12 cellular contexts compared by ENCODE assay signal in genomic region chr2:113966832-113967231, GRCh38.
A peak's percentile ranks its signal among the peaks of the same experiment; 100 is the strongest.
DNase-seq lines count a peak whose midpoint lies in the region; ATAC-seq and TF ChIP-seq lines count a peak whose summit lies in the region.
"Had no signal": no experiment of that assay in that cellular context is flagged by ENCODE, and none has a peak within 500 bp of the region (broad histone marks: within the 10 kb centered on the region; RNA-seq: fewer than 3 reads in every experiment).

No MANE protein-coding gene starts in this region.

- no peaks in the 10 kb centered on the region for H3K27me3 Mint-ChIP-seq in naive B cell

- peak; percentile 80 for ATAC-seq in GM18907 (IDR thresholded peaks at IDR 0.05; ENCODE audit: unreplicated experiment)
- ATAC-seq in HG03097 (IDR thresholded peaks at IDR 0.05; ENCODE audit: low FRiP score, unreplicated experiment) = peak; percentile 57
- ATAC-seq in naive B cell (ENCODE audit: low read depth in 2 of 2) = no peak
- ATAC-seq in HG02970 (IDR thresholded peaks at IDR 0.05; ENCODE audit: low FRiP score, unreplicated experiment) = no peak
- no peak for ATAC-seq in HG02840 (IDR thresholded peaks at IDR 0.05; ENCODE audit: low FRiP score, unreplicated experiment)

- H3K4me3 Mint-ChIP-seq in naive B cell = no peak overlapping the region

- peak; percentile 53 for DNase-seq in choroid plexus epithelial cell (ENCODE audit: low read depth)
- DNase-seq in naive B cell = no peak
- no peak for DNase-seq in NCI-H345 (lab: John Stamatoyannopoulos, UW)
- no peak for DNase-seq in H4 (ENCODE audit: low spot score)
- DNase-seq: NCI-H146; stimulated activated CD4-positive, alpha-beta T cell treated with anti-CD3 and anti-CD28 coated beads, Interleukin-12 subunit alpha, Interleukin-12 subunit beta, amount 100 ng/mL, for 4 hours; T-helper 1 cell had no signal

- H3K36me3 Mint-ChIP-seq in naive B cell = no peaks in the 10 kb centered on the region

- no peaks in the 10 kb centered on the region for H3K9me3 Mint-ChIP-seq in naive B cell

- no peak overlapping the region for H3K4me3 ChIP-seq in choroid plexus epithelial cell (ENCODE audit: low read depth, low read length)
- H3K4me3 ChIP-seq: tibial nerve had no signal

- H3K4me1 Mint-ChIP-seq in naive B cell = peaks cover 31 to 41% (median 41%) of the 10 kb centered on the region in 3 donors

- no peak for TF ChIP-seq CTCF in choroid plexus epithelial cell (conservative IDR thresholded peaks at IDR 0.05; ENCODE audit: low read depth, low read length)

- H3K27ac Mint-ChIP-seq in naive B cell = peak overlapping the region in 5 of 6 donors; percentile 24 to 76 (median 47)

Comparison
In these comparisons a context has a peak if more than half of its experiments do, and no peak if none do; other contexts are left out.
1. ATAC-seq: peak in GM18907 (single experiment) and HG03097 (single experiment); none in naive B cell (0 of 2), HG02970 (single experiment) and HG02840 (single experiment).